Comparison of ENCODE assay signal across 1 cellular context in the genomic region with DNA sequence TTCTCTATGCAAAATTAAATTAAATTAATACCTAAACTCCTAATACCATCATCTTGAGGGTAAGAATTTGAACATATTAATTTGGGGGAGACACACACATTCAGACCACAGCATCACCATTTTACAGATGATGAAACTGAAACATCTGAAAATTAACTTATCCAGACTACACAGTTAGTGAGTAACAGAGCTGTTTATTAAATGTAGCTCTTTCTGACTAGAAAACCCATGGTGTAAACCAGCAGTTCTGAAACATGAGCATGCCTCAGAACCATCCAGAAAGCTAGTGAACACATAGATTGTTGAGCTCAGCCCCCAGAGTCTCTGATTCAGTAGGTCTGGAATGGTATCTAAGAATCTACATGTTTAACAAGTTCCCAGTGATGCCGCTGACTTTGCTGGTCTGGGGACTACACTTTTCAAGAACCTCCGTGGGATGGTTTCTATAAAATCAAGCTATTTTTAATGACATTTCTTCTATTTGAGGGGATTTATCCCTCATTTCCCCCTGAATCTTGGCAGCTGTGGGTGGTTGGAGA.
TF ChIP-seq lines count a peak whose summit lies in the region.

No MANE protein-coding gene starts in this region.

TF ChIP-seq in GM12878, 131 proteins besides CTCF, POLR2A, EP300 and RAD21 (continued from another document):
- TF ChIP-seq ZBTB33 (IDR thresholded peaks at IDR 0.05) (no peak), SIX5 (IDR thresholded peaks at IDR 0.05; ENCODE audit: low read depth, low read length, severe bottlenecking) (no peak), FOXK2 (IDR thresholded peaks at IDR 0.05) (no peak), SRF (IDR thresholded peaks at IDR 0.05; ENCODE audit: low read depth in 2 of 2, low read length in 2 of 2) (no peak), RELA (IDR thresholded peaks at IDR 0.05; ENCODE audit: borderline replicate concordance, partially characterized antibody) (no peak), SMAD5 (IDR thresholded peaks at IDR 0.05; ENCODE audit: low read depth) (no peak)
